ENCODE assay signal across 23 cellular contexts in the genomic region with DNA sequence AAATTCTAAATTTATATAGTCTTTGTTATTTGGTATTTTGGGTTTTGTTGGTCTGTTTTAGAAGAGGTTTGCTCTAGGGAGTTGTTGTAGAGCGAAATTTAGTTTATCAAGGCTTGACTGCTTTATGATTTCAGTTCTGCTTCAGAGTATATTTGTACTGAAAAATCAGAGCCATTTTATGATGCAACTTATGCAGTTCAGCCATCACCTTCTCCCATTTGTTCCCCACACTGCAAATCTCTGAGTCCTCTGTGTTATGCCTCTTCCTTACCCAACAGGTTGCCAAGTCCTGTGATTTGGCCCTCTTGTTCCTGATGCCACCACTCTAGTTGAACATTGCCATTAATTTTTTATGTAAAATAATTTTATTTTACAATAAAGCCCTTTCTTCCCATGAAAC.
DNase-seq lines count a peak whose midpoint lies in the region; ATAC-seq and TF ChIP-seq lines count a peak whose summit lies in the region.
"Had no signal": no experiment of that assay in that cellular context is flagged by ENCODE, and none has a peak within 500 bp of the region (broad histone marks: within the 10 kb centered on the region; RNA-seq: fewer than 3 reads in every experiment).

No MANE protein-coding gene starts in this region.

- peaks cover 5% of the 10 kb centered on the region for H3K36me3 Mint-ChIP-seq in T-helper 2 cell treated with Interferon-gamma antibody and Interleukin-4, amounts not matched to agents 5 μg/mL and 100 μg/mL, for 36 hours (ENCODE audit: low read depth)
- H3K36me3 Mint-ChIP-seq in CD8-positive, alpha-beta T cell = no peaks in the 10 kb centered on the region
- H3K36me3 Mint-ChIP-seq in T-cell (no peaks in the 10 kb centered on the region), mesothelial cell of epicardium (peaks cover 1% of the 10 kb centered on the region)
- H3K36me3 Mint-ChIP-seq: WTC11 had no signal

- intact Hi-C loops in CD8-positive, alpha-beta T cell (cut with DNase I, micrococcal nuclease) = loop anchor here in 1 of 2 experiments (5.0 kb wide), 1 partner anchor 33 kb away; no protein-coding TSS in a partner anchor

- no peaks in the 10 kb centered on the region for H3K9me3 ChIP-seq in CD8-positive, alpha-beta T cell (ENCODE audit: low read length)
- H3K9me3 ChIP-seq in Peyer's patch = no peaks in the 10 kb centered on the region
- H3K9me3 ChIP-seq: MG63, upper lobe of right lung had no signal

- no peak for TF ChIP-seq CTCF in CD8-positive, alpha-beta T cell (IDR thresholded peaks at IDR 0.05)
- TF ChIP-seq CTCF in mesothelial cell of epicardium (IDR thresholded peaks at IDR 0.05; ENCODE audit: unreplicated experiment) (no peak), Peyer's patch (IDR thresholded peaks at IDR 0.05) (no peak)

- no peaks in the 10 kb centered on the region for H3K27me3 Mint-ChIP-seq in T-helper 2 cell treated with Interferon-gamma antibody and Interleukin-4, amounts not matched to agents 5 μg/mL and 100 μg/mL, for 36 hours (ENCODE audit: low read depth)
- H3K27me3 Mint-ChIP-seq in CD8-positive, alpha-beta T cell (ENCODE audit: low read depth) = no peaks in the 10 kb centered on the region
- H3K27me3 Mint-ChIP-seq in T-cell (no peaks in the 10 kb centered on the region), mesothelial cell of epicardium (ENCODE audit: low read depth) (no peaks in the 10 kb centered on the region)

- peaks cover 56% of the 10 kb centered on the region for H3K4me1 Mint-ChIP-seq in T-helper 2 cell treated with Interferon-gamma antibody and Interleukin-4, amounts not matched to agents 5 μg/mL and 100 μg/mL, for 36 hours (ENCODE audit: low read depth)
- H3K4me1 Mint-ChIP-seq in CD8-positive, alpha-beta T cell (ENCODE audit: low read depth) = peaks cover 78% of the 10 kb centered on the region
- H3K4me1 Mint-ChIP-seq in T-cell (peaks cover 77 to 84% (median 78%) of the 10 kb centered on the region in 3 donors), mesothelial cell of epicardium (peaks cover 46% of the 10 kb centered on the region)

- CTCF ChIA-PET in CD8-positive, alpha-beta T cell (lab: Charles Lee) = interaction anchor here (1.2 kb wide), 2 partner anchors 9 to 11 kb away, joined by 3 to 4 read pairs; no protein-coding TSS in a partner anchor
- CTCF ChIA-PET in T-cell (lab: Charles Lee) = interaction anchor here (0.6 to 1.2 kb wide), 6 partner anchors 11 to 84 kb away, joined by 3 to 6 read pairs (median 3); no protein-coding TSS in a partner anchor

- H3K4me3 Mint-ChIP-seq in T-helper 2 cell treated with Interferon-gamma antibody and Interleukin-4, amounts not matched to agents 5 μg/mL and 100 μg/mL, for 36 hours = no peak overlapping the region
- no peak overlapping the region for H3K4me3 Mint-ChIP-seq in CD8-positive, alpha-beta T cell
- H3K4me3 Mint-ChIP-seq in T-cell = no peak overlapping the region
- H3K4me3 Mint-ChIP-seq in mesothelial cell of epicardium = no peak overlapping the region
- H3K4me3 Mint-ChIP-seq: WTC11 had no signal

- H3K27ac Mint-ChIP-seq in T-helper 2 cell treated with Interferon-gamma antibody and Interleukin-4, amounts not matched to agents 5 μg/mL and 100 μg/mL, for 36 hours = peak overlapping the region; percentile 29
- peak overlapping the region; percentile 46 for H3K27ac Mint-ChIP-seq in CD8-positive, alpha-beta T cell
- peak overlapping the region; percentile 85 to 87 for H3K27ac Mint-ChIP-seq in T-cell
- peak overlapping the region; percentile 73 for H3K27ac Mint-ChIP-seq in mesothelial cell of epicardium
- H3K27ac Mint-ChIP-seq: WTC11 had no signal

- POLR2A ChIA-PET in CD8-positive, alpha-beta T cell (lab: Charles Lee) = interaction anchor here (0.9 kb wide), 1 partner anchor 50 kb away, joined by 3 read pairs; no protein-coding TSS in a partner anchor
- POLR2A ChIA-PET in T-cell (lab: Charles Lee) = interaction anchor here in 1 of 2 donors (0.7 kb wide), 1 partner anchor 99 kb away, joined by 3 read pairs; no protein-coding TSS in a partner anchor

- no peak for DNase-seq in T-helper 2 cell treated with Interferon-gamma antibody and Interleukin-4, amounts not matched to agents 5 μg/mL and 100 μg/mL, for 36 hours (ENCODE audit: low spot score)
- DNase-seq in T-helper 2 cell (no peak), T-cell (no peak), mesothelial cell of epicardium (ENCODE audit: low spot score in 2 of 2, unreplicated experiment in 2 of 2) (no peak), NCI-H1436 treated with DMSO at 0.1 percent for 48 hours (lab: John Stamatoyannopoulos, UW) (no peak), Peyer's patch (no peak)
- no peak for DNase-seq in CD8-positive, alpha-beta T cell
- DNase-seq: 8988T; activated effector memory CD4-positive, alpha-beta T cell treated with Interleukin-2 at 50 U/mL for 16 hours; C1 segment of cervical spinal cord; central memory CD4-positive, alpha-beta T cell; dorsolateral prefrontal cortex; erythroblast; foreskin keratinocyte; hippocampal formation; MG63; NCI-H1417 treated with DMSO at 0.1 percent for 48 hours; NCI-H524 treated with DMSO at 0.1 percent for 48 hours; Right ventricle myocardium superior; stimulated activated CD4-positive, alpha-beta T cell treated with anti-CD3 and anti-CD28 coated beads, Interleukin-4, amount 100 ng/mL, for 4 hours; upper lobe of right lung had no signal

- H3K27ac ChIP-seq in CD8-positive, alpha-beta T cell (ENCODE audit: low read depth, low read length) = no peak overlapping the region
- H3K27ac ChIP-seq in Peyer's patch = no peak overlapping the region
- H3K27ac ChIP-seq: foreskin keratinocyte, upper lobe of right lung had no signal

- no peak for TF ChIP-seq POLR2A in Peyer's patch (IDR thresholded peaks at IDR 0.05)

- H3K4me1 ChIP-seq in CD8-positive, alpha-beta T cell (ENCODE audit: insufficient read depth, low read length) = peaks cover 86% of the 10 kb centered on the region
- peaks cover 0 to 13% (median 0%) of the 10 kb centered on the region in 4 donors for H3K4me1 ChIP-seq in Peyer's patch

- H3K27me3 ChIP-seq in CD8-positive, alpha-beta T cell (ENCODE audit: insufficient read depth, low read length) = no peaks in the 10 kb centered on the region
- H3K27me3 ChIP-seq in Peyer's patch = no peaks in the 10 kb centered on the region
- H3K27me3 ChIP-seq: dorsolateral prefrontal cortex, foreskin keratinocyte, MG63, upper lobe of right lung had no signal

- no peak for ATAC-seq in CD8-positive, alpha-beta T cell
- ATAC-seq in T-cell (replicated peaks in 1 of 4) (no peak), GM19351 (IDR thresholded peaks at IDR 0.05; ENCODE audit: unreplicated experiment) (no peak)
- ATAC-seq: foreskin keratinocyte, upper lobe of right lung, WTC11 had no signal

- no peaks in the 10 kb centered on the region for H3K36me3 ChIP-seq in CD8-positive, alpha-beta T cell (ENCODE audit: insufficient read depth, low read length)
- no peaks in the 10 kb centered on the region for H3K36me3 ChIP-seq in Peyer's patch
- H3K36me3 ChIP-seq: MG63, upper lobe of right lung had no signal

- no peak overlapping the region for H3K4me3 ChIP-seq in CD8-positive, alpha-beta T cell (ENCODE audit: low read depth, low read length)
- H3K4me3 ChIP-seq in Peyer's patch = no peak overlapping the region
- H3K4me3 ChIP-seq: dorsolateral prefrontal cortex, MG63, upper lobe of right lung had no signal

- no peaks in the 10 kb centered on the region for H3K9me3 Mint-ChIP-seq in T-helper 2 cell treated with Interferon-gamma antibody and Interleukin-4, amounts not matched to agents 5 μg/mL and 100 μg/mL, for 36 hours
- H3K9me3 Mint-ChIP-seq in CD8-positive, alpha-beta T cell = no peaks in the 10 kb centered on the region
- H3K9me3 Mint-ChIP-seq in T-cell (no peaks in the 10 kb centered on the region), mesothelial cell of epicardium (no peaks in the 10 kb centered on the region)
- H3K9me3 Mint-ChIP-seq: WTC11 had no signal

Comparison
In these comparisons a context has a peak if more than half of its experiments do, and no peak if none do; other contexts are left out.
1. H3K27ac Mint-ChIP-seq: peak in every context shown above with its lines; median percentile 86 in T-cell; 73 in mesothelial cell of epicardium; 46 in CD8-positive, alpha-beta T cell; 29 in T-helper 2 cell treated with Interferon-gamma antibody and Interleukin-4, amounts not matched to agents 5 μg/mL and 100 μg/mL, for 36 hours.